8 cellular contexts compared by ENCODE assay signal in genomic region chr15:101006931-101007687, GRCh38.
DNase-seq lines count a peak whose midpoint lies in the region; ATAC-seq and TF ChIP-seq lines count a peak whose summit lies in the region.

No MANE protein-coding gene starts in this region.

- DNase-seq in A673 (ENCODE audit: low spot score) (peak; percentile 90), OCI-LY7 (ENCODE audit: low spot score) (peak; percentile 69), activated T-cell treated with anti-CD3 and anti-CD28 coated beads for 4 hours (peak; percentile 57), erythroblast (lab: John Stamatoyannopoulos, UW) (peak; percentile 69 to 83)
- peak; percentile 33 for DNase-seq in stimulated activated CD8-positive, alpha-beta memory T cell treated with anti-CD3 and anti-CD28 coated beads, Interleukin-7, amount 100 ng/mL, for 24 hours (ENCODE audit: low read depth)

- no peak overlapping the region for H3K9ac ChIP-seq in HUES48 (ENCODE audit: low read depth, low read length)

- BruUV-seq in A673 (replicated peaks; lab: Mats Ljungman, UMichigan) (no TSS peak), OCI-LY7 (replicated peaks; lab: Mats Ljungman, UMichigan) (no TSS peak)

- H2AFZ ChIP-seq in OCI-LY7 (ENCODE audit: low read length) = no peak overlapping the region

- H3K4me1 ChIP-seq in A673 (ENCODE audit: insufficient read depth, low read length, poor library complexity, severe bottlenecking) (peaks cover 6% of the 10 kb centered on the region), HUES48 (ENCODE audit: control insufficient read depth, insufficient read depth, low read length) (peaks cover 9% of the 10 kb centered on the region), OCI-LY7 (ENCODE audit: insufficient read depth, low read length, poor library complexity, severe bottlenecking) (peaks cover 40% of the 10 kb centered on the region), muscle layer of duodenum (ENCODE audit: control insufficient read depth in 1 of 2, insufficient read depth in 2 of 2, low read length in 2 of 2) (peaks cover 5 to 7% of the 10 kb centered on the region in 2 donors)

- CTCF ChIA-PET in A673 (lab: Charles Lee) = interaction anchor here (0.6 to 2.7 kb wide), 8 partner anchors 10 to 397 kb away, joined by 3 to 46 read pairs (median 4); partner anchors contain the start of gene LRRK1
- CTCF ChIA-PET in OCI-LY7 (lab: Charles Lee; ENCODE audit: unreplicated experiment) = interaction anchor here (0.5 to 3.8 kb wide), 5 partner anchors 24 to 110 kb away, joined by 3 to 42 read pairs (median 4); partner anchors contain the start of gene LRRK1

- H3K9me2 ChIP-seq in OCI-LY7 (ENCODE audit: insufficient read depth, low read length) = no peaks in the 10 kb centered on the region

- intact Hi-C loops in A673 (cut with micrococcal nuclease; ENCODE audit: unreplicated experiment) = loop anchor here (1.0 to 10.0 kb wide), 4 partner anchors 89 to 655 kb away; no protein-coding TSS in a partner anchor
- intact Hi-C loops in OCI-LY7 (cut with micrococcal nuclease; ENCODE audit: unreplicated experiment) = loop anchor here (1.0 to 5.0 kb wide), 4 partner anchors 89 to 380 kb away; no protein-coding TSS in a partner anchor

- peak overlapping the region; percentile 68 for H3K4me2 ChIP-seq in OCI-LY7 (ENCODE audit: low read length)

- H3K36me3 ChIP-seq in A673 (ENCODE audit: insufficient read depth, low read length, poor library complexity, severe bottlenecking) = no peaks in the 10 kb centered on the region
- H3K36me3 ChIP-seq in HUES48 (ENCODE audit: control insufficient read depth, insufficient read depth, low read length) = no peaks in the 10 kb centered on the region
- peaks cover 89% of the 10 kb centered on the region for H3K36me3 ChIP-seq in OCI-LY7 (ENCODE audit: insufficient read depth, low read length)
- peaks cover 0 to 19% of the 10 kb centered on the region in 2 donors for H3K36me3 ChIP-seq in muscle layer of duodenum (ENCODE audit: control insufficient read depth in 1 of 2, insufficient read depth in 2 of 2, low read length in 2 of 2)

- no peak for TF ChIP-seq POLR2A in erythroblast (IDR thresholded peaks at IDR 0.05; ENCODE audit: low read length)

- peaks cover 8% of the 10 kb centered on the region; the same call in 1 of the 2 replicates for H3K79me2 ChIP-seq in OCI-LY7 (ENCODE audit: insufficient read depth, low read depth, low read length)

- no peaks in the 10 kb centered on the region for H3K27me3 ChIP-seq in A673 (replicated peaks; ENCODE audit: insufficient read depth, low read depth, low read length, poor library complexity)
- peaks cover 8% of the 10 kb centered on the region for H3K27me3 ChIP-seq in HUES48 (ENCODE audit: control insufficient read depth, insufficient read depth, low read length)
- no peaks in the 10 kb centered on the region for H3K27me3 ChIP-seq in muscle layer of duodenum (ENCODE audit: low read depth, low read length)

- POLR2A ChIA-PET in A673 (lab: Charles Lee; ENCODE audit: low non-redundant PET) = no interaction called here
- POLR2A ChIA-PET in OCI-LY7 (lab: Charles Lee) = interaction anchor here (0.6 to 1.9 kb wide), 8 partner anchors 10 to 151 kb away, joined by 3 to 12 read pairs (median 4); partner anchors contain the start of gene LRRK1

- peak; percentile 57 for ATAC-seq in GM18502 (IDR thresholded peaks at IDR 0.05; ENCODE audit: poor library complexity, unreplicated experiment)

- TF ChIP-seq CTCF in A673 (conservative IDR thresholded peaks at IDR 0.05; ENCODE audit: low read depth, low read length) = peak; percentile 92
- TF ChIP-seq CTCF in OCI-LY7 (conservative IDR thresholded peaks at IDR 0.05; ENCODE audit: low read length) = peak; percentile 98

- H3K27ac ChIP-seq in A673 (ENCODE audit: low read depth, low read length, poor library complexity, severe bottlenecking) (no peak overlapping the region), HUES48 (ENCODE audit: low read depth, low read length) (no peak overlapping the region), OCI-LY7 (ENCODE audit: low read depth, low read length, poor library complexity, severe bottlenecking) (peak overlapping the region; percentile 76), muscle layer of duodenum (ENCODE audit: low read length) (no peak overlapping the region)

- H4K20me1 ChIP-seq in OCI-LY7 (ENCODE audit: insufficient read depth, low read length) = no peaks in the 10 kb centered on the region

- H3K9me3 ChIP-seq in A673 (ENCODE audit: low read depth, low read length, poor library complexity, severe bottlenecking) = no peaks in the 10 kb centered on the region
- peaks cover 7% of the 10 kb centered on the region; the same call in 1 of the 2 replicates for H3K9me3 ChIP-seq in HUES48 (ENCODE audit: control insufficient read depth, insufficient read depth, low read length)
- peaks cover 11% of the 10 kb centered on the region for H3K9me3 ChIP-seq in OCI-LY7 (ENCODE audit: low read length)
- H3K9me3 ChIP-seq in muscle layer of duodenum (ENCODE audit: control insufficient read depth in 1 of 2, low read length in 2 of 2) = no peaks in the 10 kb centered on the region

- peak overlapping the region; percentile 49 for H3K4me3 ChIP-seq in A673 (ENCODE audit: low read depth, low read length, poor library complexity, severe bottlenecking)
- peak overlapping the region; percentile 22; the same call in 1 of the 2 replicates for H3K4me3 ChIP-seq in HUES48 (ENCODE audit: low read depth, low read length)
- peak overlapping the region; percentile 59 for H3K4me3 ChIP-seq in OCI-LY7 (ENCODE audit: low read depth, low read length, poor library complexity, severe bottlenecking)
- peak overlapping the region; percentile 23 to 27 for H3K4me3 ChIP-seq in muscle layer of duodenum (ENCODE audit: low read depth in 1 of 2, low read length in 2 of 2)

Comparison
In these comparisons a context has a peak if more than half of its experiments do, and no peak if none do; other contexts are left out.
1. DNase-seq: peak in every context shown above with its lines; median percentile 90 in A673; 76 in erythroblast; 69 in OCI-LY7; 57 in activated T-cell treated with anti-CD3 and anti-CD28 coated beads for 4 hours; 33 in stimulated activated CD8-positive, alpha-beta memory T cell treated with anti-CD3 and anti-CD28 coated beads, Interleukin-7, amount 100 ng/mL, for 24 hours.